ENCODE assay signal across 21 cellular contexts in genomic region chr2:85684380-85684779, GRCh38. TPM values are rescaled to one million over a fixed set of nuclear protein-coding genes. Genes with fewer than 3 reads are reported as not detected.
"Had no signal": no experiment of that assay in that cellular context is flagged by ENCODE, and none has a peak within 500 bp of the region (broad histone marks: within the 10 kb centered on the region; RNA-seq: fewer than 3 reads in every experiment).

No MANE protein-coding gene starts in this region.

- H3K27me3 ChIP-seq: adrenal gland, colonic mucosa, esophagus muscularis mucosa, hepatocyte, right atrium auricular region, suprapubic skin had no signal

- H3K27ac ChIP-seq: adrenal gland, colonic mucosa, esophagus muscularis mucosa, hepatocyte, right atrium auricular region, suprapubic skin had no signal

- H3K9me3 ChIP-seq: adrenal gland, colonic mucosa, esophagus muscularis mucosa, right atrium auricular region, suprapubic skin had no signal

- H3K4me3 ChIP-seq: adrenal gland, colonic mucosa, esophagus muscularis mucosa, hepatocyte, right atrium auricular region, skin epidermis, suprapubic skin had no signal

- H2AFZ ChIP-seq: hepatocyte had no signal

- H3K79me2 ChIP-seq: hepatocyte had no signal

- ATAC-seq: activated T-cell treated with anti-CD3 and anti-CD28 coated beads, Interleukin-2, amount 50 U/mL, for 4 hours; left lobe of liver; stimulated activated naive CD8-positive, alpha-beta T cell treated with anti-CD3 and anti-CD28 coated beads, Interleukin-15, Interleukin-2, amounts not matched to agents 100 U/mL and 50 U/mL, for 24 hours had no signal

- H3K4me2 ChIP-seq: hepatocyte had no signal

- H3K36me3 ChIP-seq: adrenal gland, colonic mucosa, esophagus muscularis mucosa, right atrium auricular region, suprapubic skin had no signal

- H3K4me1 ChIP-seq: colonic mucosa had no signal

- DNase-seq: activated CD4-positive, alpha-beta T cell treated with anti-CD3 and anti-CD28 coated beads for 1 hour; activated CD4-positive, alpha-beta T cell treated with anti-CD3 and anti-CD28 coated beads, Interleukin-2, amount 50 U/mL, for 4 hours; activated effector memory CD4-positive, alpha-beta T cell treated with anti-CD3 and anti-CD28 coated beads, Interleukin-2, amount 50 U/mL, for 16 hours; activated T-cell treated with anti-CD3 and anti-CD28 coated beads, Interleukin-2, amount 50 U/mL, for 4 hours; adrenal gland; caudate nucleus; colonic mucosa; islet precursor cell; stimulated activated CD4-positive, alpha-beta T cell treated with anti-CD3 and anti-CD28 coated beads, Interleukin-15, amount 100 ng/mL, for 24 hours; stimulated activated CD4-positive, alpha-beta T cell treated with anti-CD3 and anti-CD28 coated beads, Interleukin-4, amount 100 ng/mL, for 24 hours; stimulated activated naive CD8-positive, alpha-beta T cell treated with anti-CD3 and anti-CD28 coated beads, Interleukin-15, Interleukin-2, amounts not matched to agents 100 U/mL and 50 U/mL, for 24 hours; T-helper 1 cell; T1000 had no signal

RNA-seq across cellular contexts. Expression of gene GNLY, which starts 9.8 kb away (rescaled TPM):
- total RNA-seq: glomerular endothelial cell, hepatocyte, lung microvascular endothelial cell had no signal
- polyA plus RNA-seq: hepatocyte had no signal

RNA-seq across cellular contexts. Expression of gene SFTPB, which starts 16.4 kb away (rescaled TPM):
- total RNA-seq: glomerular endothelial cell, lung microvascular endothelial cell, suprapubic skin had no signal
